19 cellular contexts compared by ENCODE assay signal in the genomic region with DNA sequence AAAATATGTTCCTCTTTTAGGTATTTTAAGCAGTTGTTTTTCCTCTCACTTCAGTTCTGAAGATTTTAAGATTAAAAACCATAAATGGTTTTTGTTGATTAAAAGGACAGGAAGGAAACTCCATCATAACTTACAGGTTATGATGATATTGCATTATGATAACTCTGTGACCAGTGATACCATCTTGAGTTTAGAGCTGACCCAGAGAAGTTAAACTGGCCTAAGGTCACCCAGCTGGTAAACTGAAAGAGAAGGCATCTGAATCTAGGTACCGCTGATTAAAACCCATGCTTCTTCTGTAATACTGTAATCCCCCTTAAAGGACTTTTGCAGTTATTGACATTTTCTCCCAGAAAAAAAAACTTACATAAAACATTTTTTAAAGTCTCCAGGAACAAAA. TPM values are rescaled to one million over a fixed set of nuclear protein-coding genes. Genes with fewer than 3 reads are reported as not detected.
DNase-seq lines count a peak whose midpoint lies in the region; ATAC-seq, FAIRE-seq and TF ChIP-seq lines count a peak whose summit lies in the region.
"Had no signal": no experiment of that assay in that cellular context is flagged by ENCODE, and none has a peak within 500 bp of the region (broad histone marks: within the 10 kb centered on the region; RNA-seq: fewer than 3 reads in every experiment).

No MANE protein-coding gene starts in this region.

- in situ Hi-C loops in K562 (cut with MboI), result no loop called here

- intact Hi-C loops in activated CD4-positive, alpha-beta memory T cell treated with anti-CD3 and anti-CD28 coated beads for 36 hours (cut with micrococcal nuclease), result no loop called here
- intact Hi-C loops in K562 (cut with micrococcal nuclease), result loop anchor here (5.0 kb wide), 1 partner anchor 66 kb away; no protein-coding TSS in a partner anchor

- no peaks in the 10 kb centered on the region for H3K27me3 ChIP-seq in K562 (ENCODE audit: control insufficient read depth in 2 of 2, insufficient read depth in 2 of 2, low read length in 2 of 2)
- no peaks in the 10 kb centered on the region for H3K27me3 ChIP-seq in neural progenitor cell

- TF ChIP-seq EP300 in K562 (IDR thresholded peaks at IDR 0.05; ENCODE audit: low read length), result no peak

- no peak for TF ChIP-seq RAD21 in K562 (CRISPR knock-in tag; conservative IDR thresholded peaks at IDR 0.05 in 1 of 2, IDR thresholded peaks at IDR 0.05 in 1 of 2)

- peaks cover 12% of the 10 kb centered on the region for H3K4me1 Mint-ChIP-seq in activated CD4-positive, alpha-beta memory T cell treated with anti-CD3 and anti-CD28 coated beads, Interleukin-2, amount 10 ng/mL, durations not matched to agents 7 days and 5 days
- peaks cover 4% of the 10 kb centered on the region for H3K4me1 Mint-ChIP-seq in activated CD4-positive, alpha-beta memory T cell treated with anti-CD3 and anti-CD28 coated beads for 36 hours (ENCODE audit: low read depth)
- no peaks in the 10 kb centered on the region for H3K4me1 Mint-ChIP-seq in neural progenitor cell
- H3K4me1 Mint-ChIP-seq: CD14-positive monocyte, IgD-negative memory B cell had no signal

- H3K27me3 Mint-ChIP-seq in activated CD4-positive, alpha-beta memory T cell treated with anti-CD3 and anti-CD28 coated beads, Interleukin-2, amount 10 ng/mL, durations not matched to agents 7 days and 5 days, result no peaks in the 10 kb centered on the region
- no peaks in the 10 kb centered on the region for H3K27me3 Mint-ChIP-seq in activated CD4-positive, alpha-beta memory T cell treated with anti-CD3 and anti-CD28 coated beads for 36 hours
- H3K27me3 Mint-ChIP-seq in neural progenitor cell (ENCODE audit: insufficient read depth, low read depth), result no peaks in the 10 kb centered on the region
- H3K27me3 Mint-ChIP-seq: IgD-negative memory B cell had no signal

- no peaks in the 10 kb centered on the region; the same call in 1 of the 2 replicates for H4K20me1 ChIP-seq in K562 (replicated peaks; ENCODE audit: control insufficient read depth, insufficient read depth, low read length)
- H4K20me1 ChIP-seq in neural progenitor cell (ENCODE audit: low read depth), result no peaks in the 10 kb centered on the region

- TF ChIP-seq CTCF in K562 (IDR thresholded peaks at IDR 0.05 in 2 of 3, conservative IDR thresholded peaks at IDR 0.05 in 1 of 3; ENCODE audit: insufficient read depth in 2 of 3, low read depth in 1 of 3, low read length in 3 of 3) (no peak), neural progenitor cell (IDR thresholded peaks at IDR 0.05) (no peak)

- BruUV-seq in K562 (replicated peaks; lab: Mats Ljungman, UMichigan), result no TSS peak

- H3K79me2 ChIP-seq in K562 (ENCODE audit: control insufficient read depth, insufficient read depth, low read length) (no peaks in the 10 kb centered on the region), neural progenitor cell (ENCODE audit: low read depth) (no peaks in the 10 kb centered on the region)

- FAIRE-seq in K562 (lab: Jason Lieb, UNC) (no peak), HTR-8/SVneo (lab: Jason Lieb, UNC) (no peak)
- FAIRE-seq: GM19239 had no signal

- no peak overlapping the region for H3K4me3 Mint-ChIP-seq in activated CD4-positive, alpha-beta memory T cell treated with anti-CD3 and anti-CD28 coated beads, Interleukin-2, amount 10 ng/mL, durations not matched to agents 7 days and 5 days
- no peak overlapping the region for H3K4me3 Mint-ChIP-seq in activated CD4-positive, alpha-beta memory T cell treated with anti-CD3 and anti-CD28 coated beads for 36 hours
- no peak overlapping the region for H3K4me3 Mint-ChIP-seq in neural progenitor cell
- H3K4me3 Mint-ChIP-seq: CD14-positive monocyte; CD8-positive, alpha-beta T cell; IgD-negative memory B cell had no signal

- TF ChIP-seq POLR2A in K562 (conservative IDR thresholded peaks at IDR 0.05), result no peak

- H3F3A ChIP-seq in neural progenitor cell (ENCODE audit: low read depth), result no peaks in the 10 kb centered on the region

- no peak overlapping the region for H3K4me3 ChIP-seq in K562
- no peak overlapping the region for H3K4me3 ChIP-seq in neural progenitor cell
- H3K4me3 ChIP-seq: GM23248 had no signal

- H2AFZ ChIP-seq in K562 (ENCODE audit: low read depth, low read length), result no peak overlapping the region
- H2AFZ ChIP-seq in neural progenitor cell (replicated peaks), result no peak overlapping the region
- H2AFZ ChIP-seq: GM23248 had no signal

- H3K9me3 Mint-ChIP-seq in activated CD4-positive, alpha-beta memory T cell treated with anti-CD3 and anti-CD28 coated beads, Interleukin-2, amount 10 ng/mL, durations not matched to agents 7 days and 5 days, result no peaks in the 10 kb centered on the region
- no peaks in the 10 kb centered on the region for H3K9me3 Mint-ChIP-seq in activated CD4-positive, alpha-beta memory T cell treated with anti-CD3 and anti-CD28 coated beads for 36 hours
- H3K9me3 Mint-ChIP-seq in neural progenitor cell, result no peaks in the 10 kb centered on the region
- H3K9me3 Mint-ChIP-seq: CD14-positive monocyte; CD8-positive, alpha-beta T cell; IgD-negative memory B cell had no signal

- CTCF ChIA-PET in activated CD4-positive, alpha-beta memory T cell treated with anti-CD3 and anti-CD28 coated beads, Interleukin-2, amount 10 ng/mL, durations not matched to agents 7 days and 5 days (lab: Charles Lee), result no interaction called here
- CTCF ChIA-PET in activated CD4-positive, alpha-beta memory T cell treated with anti-CD3 and anti-CD28 coated beads for 36 hours (lab: Charles Lee), result interaction anchor here (0.6 to 1.4 kb wide), 2 partner anchors 68 to 240 kb away, joined by 3 to 5 read pairs; no protein-coding TSS in a partner anchor
- CTCF ChIA-PET in K562 (lab: Yijun Ruan, JAX; ENCODE audit: low intra/inter-chr PET ratio), result no interaction called here

- ATAC-seq in K562, result no peak
- ATAC-seq: CD8-positive, alpha-beta T cell had no signal

- H3K36me3 ChIP-seq in K562 (ENCODE audit: control insufficient read depth, insufficient read depth, low read length) (peaks cover 38% of the 10 kb centered on the region), neural progenitor cell (peaks cover 3% of the 10 kb centered on the region)

- peaks cover 2% of the 10 kb centered on the region for H3K9me1 ChIP-seq in K562 (ENCODE audit: control insufficient read depth, insufficient read depth, low read length)

- peaks cover 0 to 36% of the 10 kb centered on the region in 2 experiments; a peak in 3 of 5 replicates for H3K4me1 ChIP-seq in K562 (replicated peaks in 1 of 2; ENCODE audit: control insufficient read depth in 2 of 2, insufficient read depth in 2 of 2, low read length in 2 of 2)
- H3K4me1 ChIP-seq in neural progenitor cell, result no peaks in the 10 kb centered on the region

- peaks cover 48% of the 10 kb centered on the region for H3K36me3 Mint-ChIP-seq in activated CD4-positive, alpha-beta memory T cell treated with anti-CD3 and anti-CD28 coated beads, Interleukin-2, amount 10 ng/mL, durations not matched to agents 7 days and 5 days (ENCODE audit: low read depth)
- peaks cover 42% of the 10 kb centered on the region for H3K36me3 Mint-ChIP-seq in activated CD4-positive, alpha-beta memory T cell treated with anti-CD3 and anti-CD28 coated beads for 36 hours
- peaks cover 7% of the 10 kb centered on the region for H3K36me3 Mint-ChIP-seq in neural progenitor cell
- H3K36me3 Mint-ChIP-seq: IgD-negative memory B cell had no signal

- peak overlapping the region; percentile 11 for H3K27ac Mint-ChIP-seq in activated CD4-positive, alpha-beta memory T cell treated with anti-CD3 and anti-CD28 coated beads, Interleukin-2, amount 10 ng/mL, durations not matched to agents 7 days and 5 days
- H3K27ac Mint-ChIP-seq in activated CD4-positive, alpha-beta memory T cell treated with anti-CD3 and anti-CD28 coated beads for 36 hours, result no peak overlapping the region
- no peak overlapping the region for H3K27ac Mint-ChIP-seq in neural progenitor cell
- H3K27ac Mint-ChIP-seq: CD14-positive monocyte; CD8-positive, alpha-beta T cell; IgD-negative memory B cell had no signal

- POLR2A ChIA-PET in activated CD4-positive, alpha-beta memory T cell treated with anti-CD3 and anti-CD28 coated beads, Interleukin-2, amount 10 ng/mL, durations not matched to agents 7 days and 5 days (lab: Charles Lee), result no interaction called here
- POLR2A ChIA-PET in activated CD4-positive, alpha-beta memory T cell treated with anti-CD3 and anti-CD28 coated beads for 36 hours (lab: Charles Lee), result no interaction called here
- POLR2A ChIA-PET in K562 (lab: Yijun Ruan, JAX), result interaction anchor here (1.1 to 1.2 kb wide), 3 partner anchors 9 to 21 kb away, joined by 3 to 5 read pairs (median 4); no protein-coding TSS in a partner anchor

- H3K4me2 ChIP-seq in K562 (ENCODE audit: insufficient read depth, low read length) (no peak overlapping the region), neural progenitor cell (no peak overlapping the region)

- H3K27ac ChIP-seq in K562 (ENCODE audit: extremely low read depth, low read depth, low read length) (no peak overlapping the region), neural progenitor cell (no peak overlapping the region)
- H3K27ac ChIP-seq: 22Rv1, GM23248 had no signal

- no peak for DNase-seq in activated CD4-positive, alpha-beta memory T cell treated with anti-CD3 and anti-CD28 coated beads, Interleukin-2, amount 10 ng/mL, durations not matched to agents 7 days and 5 days
- no peak for DNase-seq in activated CD4-positive, alpha-beta memory T cell treated with anti-CD3 and anti-CD28 coated beads for 36 hours
- DNase-seq in OCI-M1 (lab: John Stamatoyannopoulos, UW) (peak; percentile 66), K562 (ENCODE audit: extremely low read depth in 1 of 4, low spot score in 3 of 4) (no peak), neural progenitor cell (ENCODE audit: low spot score) (no peak), HTR-8/SVneo (ENCODE audit: insufficient read length, low spot score) (no peak)
- DNase-seq in stimulated activated CD4-positive, alpha-beta T cell treated with anti-CD3 and anti-CD28 coated beads, Interleukin-2, amount 100 ng/mL, for 24 hours, result no peak
- DNase-seq in activated T-cell treated with anti-CD3 and anti-CD28 coated beads, Interleukin-2, amount 50 U/mL, for 48 hours, result no peak
- DNase-seq: CD8-positive, alpha-beta T cell; COR-L47; DND-41; GDM1; GM23248; H7 had no signal

- WGBS in K562 (ENCODE audit: insufficient coverage, low coverage, missing lambda C conversion rate), result 25% methylated on average over 1 of the region's 1 CpG

- H3K9me3 ChIP-seq in K562 (replicated peaks; ENCODE audit: control insufficient read depth, insufficient read depth, low read depth, low read length) (no peaks in the 10 kb centered on the region), neural progenitor cell (ENCODE audit: low read depth) (no peaks in the 10 kb centered on the region)

- H3K9ac ChIP-seq in K562 (ENCODE audit: insufficient read depth in 1 of 2, low read depth in 2 of 2, low read length in 2 of 2), result no peak overlapping the region
- no peak overlapping the region for H3K9ac ChIP-seq in neural progenitor cell
- H3K9ac ChIP-seq: GM23248 had no signal

RNA-seq across cellular contexts. Expression of a gene that starts 29.6 kb away (rescaled TPM):
- total RNA-seq in activated CD4-positive, alpha-beta memory T cell treated with anti-CD3 and anti-CD28 coated beads, Interleukin-2, amount 10 ng/mL, durations not matched to agents 7 days and 5 days, result not detected
- total RNA-seq in activated CD4-positive, alpha-beta memory T cell treated with anti-CD3 and anti-CD28 coated beads for 36 hours, result not detected
- total RNA-seq in K562 (2011; cell fraction: chromatin; rRNA removed; ENCODE audit: low replicate concordance), result 0.35 and 1.1 TPM in 2 replicates
- total RNA-seq in K562 (2011; cell fraction: nucleolus; rRNA removed), result 0.92 and 1.2 TPM in 2 replicates
- 0.53 and 0.95 TPM in 2 replicates for total RNA-seq in K562 (2011; cell fraction: nucleoplasm; rRNA removed)
- 0.04 and 0.09 TPM in 2 replicates for total RNA-seq in K562 (2014; rRNA removed)
- total RNA-seq in K562 (2014; rRNA removed; fragmentation: Illumina TruSeq; extraction: Trizol), result 0.06 TPM in 1 of 2 replicates, not detected in the other
- not detected in 2 replicates for total RNA-seq in K562 (2015; rRNA removed; fragmentation: Illumina TruSeq; extraction: Trizol)
- total RNA-seq in K562 (2021), result 0.04 and 0.13 TPM in 2 replicates
- polyA plus RNA-seq in K562 (2011; rRNA removed), result 0.35 and 0.39 TPM in 2 replicates
- polyA plus RNA-seq in K562 (2011; cell fraction: cytosol; rRNA removed), result 0.47 and 0.58 TPM in 2 replicates
- 0.76 and 1.2 TPM in 2 replicates for polyA plus RNA-seq in K562 (2011; cell fraction: nucleus; rRNA removed)
- polyA plus RNA-seq in K562 (2012), result 0.16 and 0.83 TPM in 2 replicates
- 0.03 and 0.04 TPM in 2 replicates for polyA plus RNA-seq in K562 (2014; fragmentation: Illumina TruSeq; extraction: Trizol)
- polyA plus RNA-seq in K562 (2014; fragmentation: Nextera tagmentation; extraction: Ambion mirVana), result under 1 TPM in 1 of 2 experiments, not detected in 1; 0.04 TPM
- 0.05 and 0.07 TPM in 2 replicates for polyA plus RNA-seq in K562 (2014; rRNA removed)
- 0.21 and 0.24 TPM in 2 replicates for polyA minus RNA-seq in K562 (2011; rRNA and poly(A)+ RNA removed)
- polyA minus RNA-seq in K562 (2011; cell fraction: cytosol; rRNA and poly(A)+ RNA removed), result 0.48 TPM in 1 of 2 replicates, not detected in the other
- polyA minus RNA-seq in K562 (2011; cell fraction: nucleus; rRNA and poly(A)+ RNA removed), result 0.22 and 0.27 TPM in 2 replicates
- total RNA-seq in neural progenitor cell (ENCODE audit: low replicate concordance), result 0.77 and 0.92 TPM in 2 replicates
- total RNA-seq: A673 had no signal
